14 cellular contexts compared by ENCODE assay signal in genomic region chr16:85696761-85697160, GRCh38. TPM values are rescaled to one million over a fixed set of nuclear protein-coding genes. Genes with fewer than 3 reads are reported as not detected.
DNase-seq lines count a peak whose midpoint lies in the region; ATAC-seq and TF ChIP-seq lines count a peak whose summit lies in the region.
"Had no signal": no experiment of that assay in that cellular context is flagged by ENCODE, and none has a peak within 500 bp of the region (broad histone marks: within the 10 kb centered on the region; RNA-seq: fewer than 3 reads in every experiment).

No MANE protein-coding gene starts in this region.

- H2BK15ac ChIP-seq in neuronal stem cell (ENCODE audit: low read length), result no peak overlapping the region

- H3K4me3 ChIP-seq in neuronal stem cell (ENCODE audit: low read length in 2 of 2), result no peak overlapping the region
- H3K4me3 ChIP-seq: GM12878 had no signal

- peak overlapping the region; percentile 10 for H2BK12ac ChIP-seq in neuronal stem cell (ENCODE audit: low read length)

- DNase-seq in G401 (ENCODE audit: low spot score), result peak; percentile 72
- DNase-seq in NCI-H2171 (lab: John Stamatoyannopoulos, UW), result peak; percentile 75
- peak; percentile 55 for DNase-seq in cerebellum (ENCODE audit: low spot score)
- DNase-seq in neuronal stem cell (ENCODE audit: low spot score), result no peak
- DNase-seq in NCI-H187 (lab: John Stamatoyannopoulos, UW), result no peak
- no peak for DNase-seq in GOT3 (lab: John Stamatoyannopoulos, UW)
- DNase-seq: BE2C; CD4-positive, CD25-positive, alpha-beta regulatory T cell; HFFc6; NCI-H774; SK-N-SH had no signal

- peaks cover 0 to 31% (median 0%) of the 10 kb centered on the region in 3 experiments for H3K27me3 ChIP-seq in neuronal stem cell (ENCODE audit: control insufficient read depth in 3 of 3, insufficient read depth in 3 of 3, low read depth in 1 of 3, low read length in 3 of 3)
- H3K27me3 ChIP-seq: BE2C had no signal

- H3K18ac ChIP-seq in neuronal stem cell (ENCODE audit: low read length), result peak overlapping the region; percentile 63

- H3K9me3 ChIP-seq in neuronal stem cell (replicated peaks in 1 of 2; ENCODE audit: control insufficient read depth in 2 of 2, insufficient read depth in 1 of 2, low read depth in 1 of 2, low read length in 2 of 2), result no peaks in the 10 kb centered on the region
- H3K9me3 ChIP-seq: BE2C, SK-N-SH had no signal

- H3K27ac ChIP-seq in neuronal stem cell (replicated peaks; ENCODE audit: low read length), result no peak overlapping the region
- H3K27ac ChIP-seq: KMS-11 had no signal

- H2AFZ ChIP-seq in neuronal stem cell (ENCODE audit: low read length), result no peak overlapping the region

- H2BK5ac ChIP-seq in neuronal stem cell (ENCODE audit: low read length), result no peak overlapping the region

- H3K23ac ChIP-seq in neuronal stem cell (ENCODE audit: low read depth, low read length, poor library complexity), result peak overlapping the region; percentile 40

- no peak overlapping the region for H3K4me2 ChIP-seq in neuronal stem cell (ENCODE audit: insufficient read depth, low read length, poor library complexity, severe bottlenecking)
- H3K4me2 ChIP-seq: KMS-11, SK-N-SH had no signal

- no peak overlapping the region for H4K8ac ChIP-seq in neuronal stem cell (ENCODE audit: low read depth, low read length)

- peak overlapping the region; percentile 74 for H2AK5ac ChIP-seq in neuronal stem cell (ENCODE audit: low read depth, low read length)

- H4K91ac ChIP-seq in neuronal stem cell (ENCODE audit: low read depth, low read length, poor library complexity), result no peak overlapping the region

- no peak overlapping the region for H2BK120ac ChIP-seq in neuronal stem cell (ENCODE audit: low read depth, low read length)

- no peak overlapping the region for H3K9ac ChIP-seq in neuronal stem cell (ENCODE audit: low read depth, low read length, poor library complexity)
- H3K9ac ChIP-seq: KMS-11, SK-N-SH had no signal

- peaks cover 3 to 5% of the 10 kb centered on the region in 2 donors for H3K4me1 ChIP-seq in neuronal stem cell (ENCODE audit: control insufficient read depth in 2 of 2, insufficient read depth in 1 of 2, low read depth in 1 of 2, low read length in 2 of 2)
- H3K4me1 ChIP-seq: BE2C had no signal

- no CpG with 5 or more reads among the region's 15 CpGs for WGBS in neuronal stem cell (ENCODE audit: extremely low coverage in 2 of 2, insufficient read length in 2 of 2, insufficient replicate concordance in 1 of 2), 2 donors

- no peak for ATAC-seq in SK-N-SH treated with all-trans-retinoic acid at 6 μM for 48 hours
- ATAC-seq: GM12878 had no signal

- no peak overlapping the region for H3K14ac ChIP-seq in neuronal stem cell (ENCODE audit: low read length)

- no peak overlapping the region for H3K4ac ChIP-seq in neuronal stem cell (ENCODE audit: low read length)

- H3K36me3 ChIP-seq in neuronal stem cell (replicated peaks in 1 of 2; ENCODE audit: control insufficient read depth in 2 of 2, insufficient read depth in 2 of 2, low read length in 2 of 2), result no peaks in the 10 kb centered on the region
- H3K36me3 ChIP-seq: BE2C had no signal

- no peaks in the 10 kb centered on the region for H3K79me1 ChIP-seq in neuronal stem cell (ENCODE audit: low read depth, low read length)

- in situ Hi-C loops in G401 (cut with HindIII; ENCODE audit: low sequenced_read_pairs), result no loop called here

TF ChIP-seq in SK-N-SH treated with all-trans-retinoic acid at 6 μM for 48 hours, 23 proteins besides CTCF, POLR2A, EP300 and RAD21:
- no peak for TF ChIP-seq RARB (CRISPR knock-in tag; IDR thresholded peaks at IDR 0.05)
- no peak for TF ChIP-seq ARNTL (CRISPR knock-in tag; IDR thresholded peaks at IDR 0.05; ENCODE audit: borderline replicate concordance, low read depth)
TF ChIP-seq in SK-N-SH treated with all-trans-retinoic acid at 6 μM for 48 hours: peak in this region for 0.

RNA-seq across cellular contexts. Expression of gene GINS2, which starts 8.0 kb away (rescaled TPM):
- 47.8 and 48.9 TPM in 2 replicates for total RNA-seq in G401 (2014; rRNA removed; shearing (Covaris generic))
- 11.3 TPM for total RNA-seq in cerebellum
- polyA plus RNA-seq in neuronal stem cell (2013, experiment 1 of 2), result 32.2 TPM
- polyA plus RNA-seq in neuronal stem cell (2013, experiment 2 of 2), result 33.2 TPM

RNA-seq across cellular contexts. Expression of gene C16orf74, which starts 54.1 kb away (rescaled TPM):
- 1.4 and 13.4 TPM in 2 replicates for total RNA-seq in G401 (2014; rRNA removed; shearing (Covaris generic))
- total RNA-seq in cerebellum, result 1.00 TPM
- polyA plus RNA-seq in neuronal stem cell (2013, experiment 1 of 2), result 2.8 TPM
- 3.0 TPM for polyA plus RNA-seq in neuronal stem cell (2013, experiment 2 of 2)

Comparison
In these comparisons a context has a peak if more than half of its experiments do, and no peak if none do; other contexts are left out.
1. DNase-seq: peak in G401 (single experiment), NCI-H2171 (single experiment) and cerebellum (single experiment); none in neuronal stem cell (single experiment), NCI-H187 (0 of 2) and GOT3 (single experiment).